In genomic region chr19:55549500-55550320, GRCh38 we compare ENCODE assay signal across 8 cellular contexts. TPM values are rescaled to one million over a fixed set of nuclear protein-coding genes. Genes with fewer than 3 reads are reported as not detected.
DNase-seq lines count a peak whose midpoint lies in the region; ATAC-seq and TF ChIP-seq lines count a peak whose summit lies in the region.

No MANE protein-coding gene starts in this region.

- ATAC-seq in foreskin keratinocyte (peak; percentile 17), HG03108 (IDR thresholded peaks at IDR 0.05; ENCODE audit: unreplicated experiment) (no peak), GM21360 (IDR thresholded peaks at IDR 0.05; ENCODE audit: unreplicated experiment) (no peak), HG03175 (IDR thresholded peaks at IDR 0.05; ENCODE audit: unreplicated experiment) (no peak), GM18868 (IDR thresholded peaks at IDR 0.05; ENCODE audit: unreplicated experiment) (no peak)

- peak overlapping the region; percentile 65 to 81 (median 77) for H3K9ac ChIP-seq in skeletal muscle tissue (ENCODE audit: low read depth in 1 of 3, low read length in 3 of 3)

- peak; percentile 91 for DNase-seq in H7
- peak; percentile 65 for DNase-seq in RPMI8226
- DNase-seq in foreskin keratinocyte = peak; percentile 26 to 53

- H3K4me3 ChIP-seq in H7 (ENCODE audit: insufficient read depth, low read depth, low read length) = peak overlapping the region; percentile 52
- H3K4me3 ChIP-seq in skeletal muscle tissue (ENCODE audit: low read length in 3 of 3) = peak overlapping the region; percentile 32 to 64 (median 48)

- no peaks in the 10 kb centered on the region for H3K9me3 ChIP-seq in skeletal muscle tissue (ENCODE audit: control insufficient read depth in 3 of 3, low read length in 3 of 3)

- TF ChIP-seq CTCF in foreskin keratinocyte (conservative IDR thresholded peaks at IDR 0.05) = no peak

- no peak overlapping the region for H3K27ac ChIP-seq in foreskin keratinocyte
- peak overlapping the region; percentile 92 for H3K27ac ChIP-seq in skeletal muscle tissue (ENCODE audit: low read depth, low read length)

- no peaks in the 10 kb centered on the region for H3K36me3 ChIP-seq in H7 (replicated peaks; ENCODE audit: control insufficient read depth, insufficient read depth, low read length)
- H3K36me3 ChIP-seq in skeletal muscle tissue (ENCODE audit: control insufficient read depth in 3 of 3, insufficient read depth in 3 of 3, low read length in 3 of 3) = no peaks in the 10 kb centered on the region

- H3K4me1 ChIP-seq in foreskin keratinocyte (peaks cover 5% of the 10 kb centered on the region), skeletal muscle tissue (ENCODE audit: control insufficient read depth in 3 of 3, insufficient read depth in 3 of 3, low read length in 3 of 3) (peaks cover 44 to 66% (median 63%) of the 10 kb centered on the region in 3 donors)

- H3K27me3 ChIP-seq in H7 (ENCODE audit: control insufficient read depth, insufficient read depth, low read length) (no peaks in the 10 kb centered on the region), foreskin keratinocyte (peaks cover 14% of the 10 kb centered on the region), skeletal muscle tissue (ENCODE audit: control insufficient read depth in 3 of 3, insufficient read depth in 3 of 3, low read length in 3 of 3) (no peaks in the 10 kb centered on the region)

RNA-seq across cellular contexts. Expression of gene SBK3, which starts 4.4 kb away (rescaled TPM):
- 0.17 and 2.4 TPM in 2 replicates for total RNA-seq in H7 (2014; rRNA removed; shearing (Covaris generic))
- total RNA-seq in foreskin keratinocyte (not detected in 2 replicates), skeletal muscle tissue (not detected)
- polyA plus RNA-seq in foreskin keratinocyte = not detected in 2 replicates

RNA-seq across cellular contexts. Expression of gene SBK2, which starts 12.8 kb away (rescaled TPM):
- total RNA-seq in H7 (2014; rRNA removed; shearing (Covaris generic)) = 4.0 and 4.6 TPM in 2 replicates
- total RNA-seq in foreskin keratinocyte = not detected in 2 replicates
- polyA plus RNA-seq in foreskin keratinocyte = not detected in 2 replicates
- total RNA-seq in skeletal muscle tissue = 1.0 TPM

RNA-seq across cellular contexts. Expression of gene ZNF579, which starts 30.9 kb away (rescaled TPM):
- total RNA-seq in H7 (2014; rRNA removed; shearing (Covaris generic)) = 17.2 and 20.5 TPM in 2 replicates
- total RNA-seq in foreskin keratinocyte = 5.3 and 6.1 TPM in 2 replicates
- 7.6 and 8.4 TPM in 2 replicates for polyA plus RNA-seq in foreskin keratinocyte
- 1.6 TPM for total RNA-seq in skeletal muscle tissue

RNA-seq across cellular contexts. Expression of gene FIZ1, which starts 49.6 kb away (rescaled TPM):
- total RNA-seq in H7 (2014; rRNA removed; shearing (Covaris generic)) = 4.3 and 4.7 TPM in 2 replicates
- total RNA-seq in foreskin keratinocyte (6.3 and 7.3 TPM in 2 replicates), skeletal muscle tissue (under 0.01 TPM)
- 8.1 and 8.6 TPM in 2 replicates for polyA plus RNA-seq in foreskin keratinocyte

RNA-seq across cellular contexts. Expression of gene ZNF524, which starts 50.4 kb away (rescaled TPM):
- 11.2 and 13.6 TPM in 2 replicates for total RNA-seq in H7 (2014; rRNA removed; shearing (Covaris generic))
- total RNA-seq in foreskin keratinocyte (10.7 and 12.7 TPM in 2 replicates), skeletal muscle tissue (4.7 TPM)
- polyA plus RNA-seq in foreskin keratinocyte = 15.8 and 18.7 TPM in 2 replicates

Comparison
In these comparisons a context has a peak if more than half of its experiments do, and no peak if none do; other contexts are left out.
1. DNase-seq: peak in every context shown above with its lines; median percentile 91 in H7; 65 in RPMI8226; 40 in foreskin keratinocyte.